1 cellular context compared by ENCODE assay signal in the genomic region with DNA sequence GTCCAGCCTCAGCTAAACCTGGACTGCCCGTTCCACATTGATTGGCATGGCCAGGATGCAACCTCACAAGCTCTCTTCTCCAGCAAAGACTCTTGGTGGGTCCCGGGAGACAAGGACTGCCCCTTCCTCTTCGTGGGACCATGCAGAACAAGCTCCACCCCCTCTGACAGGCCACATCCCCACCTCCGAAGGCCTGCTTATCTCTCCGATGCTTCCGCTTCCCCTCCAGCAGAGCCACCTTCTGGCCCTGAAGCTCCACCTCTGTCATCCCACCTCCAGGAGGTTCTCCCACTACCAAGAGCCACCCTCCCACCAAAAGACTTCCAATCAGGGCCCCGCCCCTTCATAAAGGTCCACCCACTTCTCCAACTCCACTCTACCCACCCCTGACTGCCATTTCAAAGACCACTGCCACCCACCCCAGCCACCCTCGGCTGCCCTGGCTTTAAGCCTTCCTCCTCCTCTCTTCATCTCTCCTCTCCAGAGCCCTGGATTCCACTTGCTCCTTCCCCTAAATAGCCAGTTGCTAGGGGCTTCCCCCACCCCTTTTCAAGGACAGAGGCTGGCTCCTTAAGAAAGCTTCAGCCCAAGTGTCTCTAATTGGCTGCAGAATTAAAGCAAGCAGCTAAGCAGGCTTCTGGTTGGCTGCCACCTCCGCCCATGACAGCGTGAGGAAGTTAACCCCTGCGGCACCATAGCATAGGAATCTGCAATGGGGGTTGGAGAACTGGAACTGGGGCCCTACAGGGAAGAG.
TF ChIP-seq lines count a peak whose summit lies in the region.

No MANE protein-coding gene starts in this region.

TF ChIP-seq in K562, 482 proteins besides CTCF, POLR2A, EP300 and RAD21 (continues in another document):
- no peak for TF ChIP-seq BMI1 (IDR thresholded peaks at IDR 0.05; ENCODE audit: low read length)
- no peak for TF ChIP-seq CHD4 (IDR thresholded peaks at IDR 0.05; ENCODE audit: insufficient read depth, insufficient replicate concordance, low read depth, low read length, poor library complexity, severe bottlenecking)
- no peak for TF ChIP-seq MXD1 (CRISPR knock-in tag; IDR thresholded peaks at IDR 0.05; ENCODE audit: borderline replicate concordance, poor library complexity, severe bottlenecking)
- TF ChIP-seq CHD7 (IDR thresholded peaks at IDR 0.05; ENCODE audit: low read depth, low read length): no peak
- no peak for TF ChIP-seq NR1H2 (CRISPR knock-in tag; IDR thresholded peaks at IDR 0.05)
- no peak for TF ChIP-seq ZNF217 (CRISPR knock-in tag; IDR thresholded peaks at IDR 0.05)
- TF ChIP-seq ZNF165 (CRISPR knock-in tag; IDR thresholded peaks at IDR 0.05; ENCODE audit: borderline replicate concordance): no peak
- no peak for TF ChIP-seq TCF7L2 (IDR thresholded peaks at IDR 0.05; ENCODE audit: low read depth, low read length)
- peak; percentile 83; the same call in 1 of the 2 replicates for TF ChIP-seq HLTF (IDR thresholded peaks at IDR 0.05)
- TF ChIP-seq, protein P1, sequence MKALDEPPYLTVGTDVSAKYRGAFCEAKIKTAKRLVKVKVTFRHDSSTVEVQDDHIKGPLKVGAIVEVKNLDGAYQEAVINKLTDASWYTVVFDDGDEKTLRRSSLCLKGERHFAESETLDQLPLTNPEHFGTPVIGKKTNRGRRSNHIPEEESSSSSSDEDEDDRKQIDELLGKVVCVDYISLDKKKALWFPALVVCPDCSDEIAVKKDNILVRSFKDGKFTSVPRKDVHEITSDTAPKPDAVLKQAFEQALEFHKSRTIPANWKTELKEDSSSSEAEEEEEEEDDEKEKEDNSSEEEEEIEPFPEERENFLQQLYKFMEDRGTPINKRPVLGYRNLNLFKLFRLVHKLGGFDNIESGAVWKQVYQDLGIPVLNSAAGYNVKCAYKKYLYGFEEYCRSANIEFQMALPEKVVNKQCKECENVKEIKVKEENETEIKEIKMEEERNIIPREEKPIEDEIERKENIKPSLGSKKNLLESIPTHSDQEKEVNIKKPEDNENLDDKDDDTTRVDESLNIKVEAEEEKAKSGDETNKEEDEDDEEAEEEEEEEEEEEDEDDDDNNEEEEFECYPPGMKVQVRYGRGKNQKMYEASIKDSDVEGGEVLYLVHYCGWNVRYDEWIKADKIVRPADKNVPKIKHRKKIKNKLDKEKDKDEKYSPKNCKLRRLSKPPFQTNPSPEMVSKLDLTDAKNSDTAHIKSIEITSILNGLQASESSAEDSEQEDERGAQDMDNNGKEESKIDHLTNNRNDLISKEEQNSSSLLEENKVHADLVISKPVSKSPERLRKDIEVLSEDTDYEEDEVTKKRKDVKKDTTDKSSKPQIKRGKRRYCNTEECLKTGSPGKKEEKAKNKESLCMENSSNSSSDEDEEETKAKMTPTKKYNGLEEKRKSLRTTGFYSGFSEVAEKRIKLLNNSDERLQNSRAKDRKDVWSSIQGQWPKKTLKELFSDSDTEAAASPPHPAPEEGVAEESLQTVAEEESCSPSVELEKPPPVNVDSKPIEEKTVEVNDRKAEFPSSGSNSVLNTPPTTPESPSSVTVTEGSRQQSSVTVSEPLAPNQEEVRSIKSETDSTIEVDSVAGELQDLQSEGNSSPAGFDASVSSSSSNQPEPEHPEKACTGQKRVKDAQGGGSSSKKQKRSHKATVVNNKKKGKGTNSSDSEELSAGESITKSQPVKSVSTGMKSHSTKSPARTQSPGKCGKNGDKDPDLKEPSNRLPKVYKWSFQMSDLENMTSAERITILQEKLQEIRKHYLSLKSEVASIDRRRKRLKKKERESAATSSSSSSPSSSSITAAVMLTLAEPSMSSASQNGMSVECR (CRISPR knock-in tag; IDR thresholded peaks at IDR 0.05): no peak
- TF ChIP-seq, protein P2, sequence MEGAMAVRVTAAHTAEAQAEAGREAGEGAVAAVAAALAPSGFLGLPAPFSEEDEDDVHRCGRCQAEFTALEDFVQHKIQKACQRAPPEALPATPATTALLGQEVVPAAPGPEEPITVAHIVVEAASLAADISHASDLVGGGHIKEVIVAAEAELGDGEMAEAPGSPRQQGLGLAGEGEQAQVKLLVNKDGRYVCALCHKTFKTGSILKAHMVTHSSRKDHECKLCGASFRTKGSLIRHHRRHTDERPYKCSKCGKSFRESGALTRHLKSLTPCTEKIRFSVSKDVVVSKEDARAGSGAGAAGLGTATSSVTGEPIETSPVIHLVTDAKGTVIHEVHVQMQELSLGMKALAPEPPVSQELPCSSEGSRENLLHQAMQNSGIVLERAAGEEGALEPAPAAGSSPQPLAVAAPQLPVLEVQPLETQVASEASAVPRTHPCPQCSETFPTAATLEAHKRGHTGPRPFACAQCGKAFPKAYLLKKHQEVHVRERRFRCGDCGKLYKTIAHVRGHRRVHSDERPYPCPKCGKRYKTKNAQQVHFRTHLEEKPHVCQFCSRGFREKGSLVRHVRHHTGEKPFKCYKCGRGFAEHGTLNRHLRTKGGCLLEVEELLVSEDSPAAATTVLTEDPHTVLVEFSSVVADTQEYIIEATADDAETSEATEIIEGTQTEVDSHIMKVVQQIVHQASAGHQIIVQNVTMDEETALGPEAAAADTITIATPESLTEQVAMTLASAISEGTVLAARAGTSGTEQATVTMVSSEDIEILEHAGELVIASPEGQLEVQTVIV (CRISPR knock-in tag; IDR thresholded peaks at IDR 0.05; ENCODE audit: borderline replicate concordance): no peak
- no peak for TF ChIP-seq ZNF77 (CRISPR knock-in tag; IDR thresholded peaks at IDR 0.05)
- peak; percentile 69 for TF ChIP-seq SUPT5H (IDR thresholded peaks at IDR 0.05)
- no peak for TF ChIP-seq HOXB6 (CRISPR knock-in tag; IDR thresholded peaks at IDR 0.05; ENCODE audit: borderline replicate concordance)
- no peak for TF ChIP-seq ZNF384 (IDR thresholded peaks at IDR 0.05; ENCODE audit: low read depth, low read length)
- TF ChIP-seq SRF (CRISPR knock-in tag; IDR thresholded peaks at IDR 0.05): no peak
- no peak for TF ChIP-seq ILF3 (IDR thresholded peaks at IDR 0.05; ENCODE audit: borderline replicate concordance)
- no peak for TF ChIP-seq GATAD2B (IDR thresholded peaks at IDR 0.05; ENCODE audit: borderline replicate concordance)
- TF ChIP-seq ZNF133 (CRISPR knock-in tag; IDR thresholded peaks at IDR 0.05): no peak
- TF ChIP-seq THRAP3 (IDR thresholded peaks at IDR 0.05; ENCODE audit: borderline replicate concordance): no peak
- no peak for TF ChIP-seq ZNF717 (CRISPR knock-in tag; IDR thresholded peaks at IDR 0.05)
- no peak for TF ChIP-seq PBX2 (CRISPR knock-in tag; IDR thresholded peaks at IDR 0.05; ENCODE audit: low read depth)
- TF ChIP-seq PBX2 (tag; conservative IDR thresholded peaks at IDR 0.05; ENCODE audit: low read depth): peak; percentile 77
- no peak for TF ChIP-seq TCF7 (IDR thresholded peaks at IDR 0.05; ENCODE audit: borderline replicate concordance)
- no peak for TF ChIP-seq ZNF655 (CRISPR knock-in tag; IDR thresholded peaks at IDR 0.05)
- TF ChIP-seq ARID3A (IDR thresholded peaks at IDR 0.05; ENCODE audit: borderline replicate concordance, low read depth, low read length): no peak
